ENCODE assay signal across 15 cellular contexts in genomic region chr1:112689196-112689841, GRCh38. TPM values are rescaled to one million over a fixed set of nuclear protein-coding genes. Genes with fewer than 3 reads are reported as not detected.
DNase-seq lines count a peak whose midpoint lies in the region; ATAC-seq and TF ChIP-seq lines count a peak whose summit lies in the region.
"Had no signal": no experiment of that assay in that cellular context is flagged by ENCODE, and none has a peak within 500 bp of the region (broad histone marks: within the 10 kb centered on the region; RNA-seq: fewer than 3 reads in every experiment).

No MANE protein-coding gene starts in this region.

- H3K9me3 ChIP-seq in gastroesophageal sphincter (no peaks in the 10 kb centered on the region), sigmoid colon (no peaks in the 10 kb centered on the region)

- intact Hi-C loops in sigmoid colon (cut with DNase I) = no loop called here

- H3K27ac ChIP-seq in gastroesophageal sphincter = peak overlapping the region in 3 of 4 donors; percentile 11 to 62 (median 58)
- peak overlapping the region in 3 of 4 donors; percentile 0 to 43 (median 39) for H3K27ac ChIP-seq in sigmoid colon

- H3K36me3 Mint-ChIP-seq in activated T-cell treated with anti-CD3 and anti-CD28 coated beads, Interleukin-2, amount 50 U/mL, for 24 hours (ENCODE audit: low read depth) = peaks cover 50% of the 10 kb centered on the region

- no peak overlapping the region for H3K27ac Mint-ChIP-seq in activated T-cell treated with anti-CD3 and anti-CD28 coated beads, Interleukin-2, amount 50 U/mL, for 24 hours
- H3K27ac Mint-ChIP-seq: activated CD4-positive, alpha-beta T cell treated with anti-CD3 and anti-CD28 coated beads, Interleukin-2, amount 10 ng/mL, durations not matched to agents 7 days and 5 days had no signal

- H3K4me1 ChIP-seq in gastroesophageal sphincter (peaks cover 0 to 22% (median 4%) of the 10 kb centered on the region in 3 donors), sigmoid colon (peaks cover 0 to 9% (median 3%) of the 10 kb centered on the region in 4 donors)

- no peak for TF ChIP-seq EP300 in gastroesophageal sphincter (IDR thresholded peaks at IDR 0.05)
- TF ChIP-seq EP300 in sigmoid colon (IDR thresholded peaks at IDR 0.05) = no peak

- H3K36me3 ChIP-seq in H7 (replicated peaks; ENCODE audit: control insufficient read depth, insufficient read depth, low read length) (peaks cover 4% of the 10 kb centered on the region), gastroesophageal sphincter (peaks cover 0 to 67% of the 10 kb centered on the region in 2 donors), sigmoid colon (peaks cover 22 to 60% (median 29%) of the 10 kb centered on the region in 4 donors)

- H3K27me3 Mint-ChIP-seq in activated T-cell treated with anti-CD3 and anti-CD28 coated beads, Interleukin-2, amount 50 U/mL, for 24 hours = no peaks in the 10 kb centered on the region
- H3K27me3 Mint-ChIP-seq: activated CD4-positive, alpha-beta T cell treated with anti-CD3 and anti-CD28 coated beads, Interleukin-2, amount 10 ng/mL, durations not matched to agents 7 days and 5 days; CD4-positive, alpha-beta memory T cell had no signal

- no peaks in the 10 kb centered on the region for H3K27me3 ChIP-seq in H7 (ENCODE audit: control insufficient read depth, insufficient read depth, low read length)
- no peaks in the 10 kb centered on the region for H3K27me3 ChIP-seq in gastroesophageal sphincter
- no peaks in the 10 kb centered on the region for H3K27me3 ChIP-seq in sigmoid colon
- H3K27me3 ChIP-seq: foreskin keratinocyte had no signal

- TF ChIP-seq CTCF in gastroesophageal sphincter (IDR thresholded peaks at IDR 0.05) (no peak), sigmoid colon (IDR thresholded peaks at IDR 0.05) (no peak)

- H3K9me3 Mint-ChIP-seq in activated T-cell treated with anti-CD3 and anti-CD28 coated beads, Interleukin-2, amount 50 U/mL, for 24 hours = no peaks in the 10 kb centered on the region
- H3K9me3 Mint-ChIP-seq: activated CD4-positive, alpha-beta T cell treated with anti-CD3 and anti-CD28 coated beads, Interleukin-2, amount 10 ng/mL, durations not matched to agents 7 days and 5 days; CD4-positive, alpha-beta memory T cell; neural crest cell had no signal

- TF ChIP-seq POLR2A in gastroesophageal sphincter (IDR thresholded peaks at IDR 0.05) (no peak), sigmoid colon (IDR thresholded peaks at IDR 0.05) (no peak)

- H3K4me3 Mint-ChIP-seq in activated T-cell treated with anti-CD3 and anti-CD28 coated beads, Interleukin-2, amount 50 U/mL, for 24 hours = no peak overlapping the region
- H3K4me3 Mint-ChIP-seq: activated CD4-positive, alpha-beta T cell treated with anti-CD3 and anti-CD28 coated beads, Interleukin-2, amount 10 ng/mL, durations not matched to agents 7 days and 5 days; CD4-positive, alpha-beta memory T cell; neural crest cell had no signal

- H3K4me3 ChIP-seq in H7 (ENCODE audit: insufficient read depth, low read depth, low read length) (no peak overlapping the region), gastroesophageal sphincter (no peak overlapping the region), sigmoid colon (no peak overlapping the region)

- peak; percentile 35 for ATAC-seq in gastroesophageal sphincter
- ATAC-seq in HG03354 (IDR thresholded peaks at IDR 0.05; ENCODE audit: poor library complexity, severe bottlenecking, unreplicated experiment) = no peak
- ATAC-seq: foreskin keratinocyte had no signal

- WGBS in gastroesophageal sphincter (ENCODE audit: low coverage in 1 of 2), 2 donors = 55% methylated on average over 2 of the region's 9 CpGs; no CpG with 5 or more reads in 1 of the 2 donors
- 94% methylated on average over 9 of the region's 9 CpGs for WGBS in sigmoid colon, 2 donors

- peaks cover 11% of the 10 kb centered on the region for H3K4me1 Mint-ChIP-seq in activated T-cell treated with anti-CD3 and anti-CD28 coated beads, Interleukin-2, amount 50 U/mL, for 24 hours (ENCODE audit: low read depth)

- peak; percentile 38 for DNase-seq in H7
- no peak for DNase-seq in sigmoid colon
- DNase-seq in activated T-cell treated with anti-CD3 and anti-CD28 coated beads, Interleukin-2, amount 50 U/mL, for 24 hours = no peak
- no peak for DNase-seq in germinal center (ENCODE audit: low spot score)
- DNase-seq: activated CD4-positive, alpha-beta T cell treated with anti-CD3 and anti-CD28 coated beads, Interleukin-2, amount 10 ng/mL, durations not matched to agents 7 days and 5 days; activated CD8-positive, alpha-beta memory T cell treated with anti-CD3 and anti-CD28 coated beads, Interleukin-2, amount 50 U/mL, for 48 hours; activated effector memory CD4-positive, alpha-beta T cell treated with anti-CD3 and anti-CD28 coated beads, Interleukin-2, amount 50 U/mL, for 16 hours; CD4-positive, alpha-beta memory T cell; DND-41; foreskin keratinocyte; NCI-H1417 treated with DMSO at 0.1 percent for 48 hours; SHP77 treated with DMSO at 0.1 percent for 48 hours had no signal

RNA-seq across cellular contexts. Expression of gene MOV10, which starts 14.9 kb away (rescaled TPM):
- total RNA-seq in H7 (2014; rRNA removed; shearing (Covaris generic)) = 54.5 and 57.1 TPM in 2 replicates
- total RNA-seq in gastroesophageal sphincter (10 to 100 TPM; 13.4 to 25.3 (median 18.8) TPM), sigmoid colon (10 to 100 TPM; 16.5 to 43.8 (median 22.3) TPM)
- polyA plus RNA-seq in sigmoid colon = 10 to 100 TPM; 28.8 to 60.1 (median 34.2) TPM

RNA-seq across cellular contexts. Expression of gene RHOC, which starts 17.6 kb away (rescaled TPM):
- total RNA-seq in H7 (2014; rRNA removed; shearing (Covaris generic)) = 71.9 and 121 TPM in 2 replicates
- total RNA-seq in gastroesophageal sphincter (100 to 1,000 TPM; 183 to 354 (median 240) TPM), sigmoid colon (100 to 1,000 TPM; 181 to 244 (median 192) TPM)
- polyA plus RNA-seq in sigmoid colon = 1,000 to 10,000 TPM in 1 of 3 donors, 100 to 1,000 TPM in 2; 443 to 1,259 (median 789) TPM

RNA-seq across cellular contexts. Expression of gene PPM1J, which starts 25.8 kb away (rescaled TPM):
- total RNA-seq in H7 (2014; rRNA removed; shearing (Covaris generic)) = 4.6 and 7.7 TPM in 2 replicates
- total RNA-seq in gastroesophageal sphincter = 1 to 10 TPM in 2 of 4 donors, under 1 TPM in 2; 0.35 to 2.8 (median 1.7) TPM
- 1 to 10 TPM in 3 of 4 donors, under 1 TPM in 1; 0.36 to 1.6 (median 1.4) TPM for total RNA-seq in sigmoid colon
- polyA plus RNA-seq in sigmoid colon = 1 to 10 TPM in 1 of 3 donors, under 1 TPM in 2; 0.60 to 2.5 (median 0.92) TPM
- total RNA-seq: activated CD4-positive, alpha-beta T cell treated with anti-CD3 and anti-CD28 coated beads, Interleukin-2, amount 10 ng/mL, durations not matched to agents 7 days and 5 days had no signal
